Comparison of ENCODE assay signal across 1 cellular context in genomic region chr9:136561779-136562178, GRCh38.
TF ChIP-seq lines count a peak whose summit lies in the region.

No MANE protein-coding gene starts in this region.

TF ChIP-seq in HepG2, 621 proteins besides CTCF, POLR2A, EP300 and RAD21 (continued from another document):
- TF ChIP-seq, protein P1, sequence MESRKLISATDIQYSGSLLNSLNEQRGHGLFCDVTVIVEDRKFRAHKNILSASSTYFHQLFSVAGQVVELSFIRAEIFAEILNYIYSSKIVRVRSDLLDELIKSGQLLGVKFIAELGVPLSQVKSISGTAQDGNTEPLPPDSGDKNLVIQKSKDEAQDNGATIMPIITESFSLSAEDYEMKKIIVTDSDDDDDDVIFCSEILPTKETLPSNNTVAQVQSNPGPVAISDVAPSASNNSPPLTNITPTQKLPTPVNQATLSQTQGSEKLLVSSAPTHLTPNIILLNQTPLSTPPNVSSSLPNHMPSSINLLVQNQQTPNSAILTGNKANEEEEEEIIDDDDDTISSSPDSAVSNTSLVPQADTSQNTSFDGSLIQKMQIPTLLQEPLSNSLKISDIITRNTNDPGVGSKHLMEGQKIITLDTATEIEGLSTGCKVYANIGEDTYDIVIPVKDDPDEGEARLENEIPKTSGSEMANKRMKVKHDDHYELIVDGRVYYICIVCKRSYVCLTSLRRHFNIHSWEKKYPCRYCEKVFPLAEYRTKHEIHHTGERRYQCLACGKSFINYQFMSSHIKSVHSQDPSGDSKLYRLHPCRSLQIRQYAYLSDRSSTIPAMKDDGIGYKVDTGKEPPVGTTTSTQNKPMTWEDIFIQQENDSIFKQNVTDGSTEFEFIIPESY (CRISPR knock-in tag; IDR thresholded peaks at IDR 0.05) = 0 out of 2 replicates have a peak, but pooled peaks have one; percentile 48
